In genomic region chr14:87108726-87109125, GRCh38 we compare ENCODE assay signal across 18 cellular contexts.
A peak's percentile ranks its signal among the peaks of the same experiment; 100 is the strongest.
DNase-seq lines count a peak whose midpoint lies in the region; ATAC-seq and TF ChIP-seq lines count a peak whose summit lies in the region.
"Had no signal": no experiment of that assay in that cellular context is flagged by ENCODE, and none has a peak within 500 bp of the region (broad histone marks: within the 10 kb centered on the region; RNA-seq: fewer than 3 reads in every experiment).

No MANE protein-coding gene starts in this region.

- WGBS in IMR-90 (ENCODE audit: extremely low coverage in 2 of 2, insufficient read length in 1 of 2), 2 experiments, result no CpG with 5 or more reads among the region's 3 CpGs
- WGBS in mammary epithelial cell (ENCODE audit: low coverage, missing lambda C conversion rate), result 58% methylated on average over 3 of the region's 3 CpGs

- H3K9me3 ChIP-seq in IMR-90 (ENCODE audit: control insufficient read depth, insufficient read depth, low read length), result no peaks in the 10 kb centered on the region
- no peaks in the 10 kb centered on the region for H3K9me3 ChIP-seq in mammary epithelial cell (replicated peaks; ENCODE audit: insufficient read depth, low read length)

- no peak overlapping the region for H3K4me3 Mint-ChIP-seq in stimulated activated naive CD8-positive, alpha-beta T cell treated with anti-CD3 and anti-CD28 coated beads, Interleukin-15, amount 100 ng/mL, for 72 hours
- H3K4me3 Mint-ChIP-seq: B cell; naive thymus-derived CD8-positive, alpha-beta T cell had no signal

- TF ChIP-seq RAD21 in IMR-90 (IDR thresholded peaks at IDR 0.05; ENCODE audit: low read length), result no peak

- peaks cover 0 to 16% of the 10 kb centered on the region in 2 donors for H3K9me3 Mint-ChIP-seq in stimulated activated naive CD8-positive, alpha-beta T cell treated with anti-CD3 and anti-CD28 coated beads, Interleukin-15, amount 100 ng/mL, for 72 hours

- in situ Hi-C loops in IMR-90 (cut with MboI; ENCODE audit: low sequenced_read_pairs) (no loop called here), mammary epithelial cell (cut with MboI; ENCODE audit: low sequenced_read_pairs in 2 of 2) (no loop called here)

- no peak for TF ChIP-seq CTCF in IMR-90 (conservative IDR thresholded peaks at IDR 0.05; ENCODE audit: low read depth, low read length)
- no peak for TF ChIP-seq CTCF in mammary epithelial cell (conservative IDR thresholded peaks at IDR 0.05 in 1 of 2, IDR thresholded peaks at IDR 0.05 in 1 of 2; ENCODE audit: extremely low read depth in 1 of 2, insufficient read depth in 1 of 2, low read depth in 1 of 2, low read length in 2 of 2)

- H2BK5ac ChIP-seq in IMR-90 (ENCODE audit: low read depth, low read length, poor library complexity, severe bottlenecking), result peak overlapping the region; percentile 8

- no peak overlapping the region for H4K91ac ChIP-seq in IMR-90 (ENCODE audit: insufficient read depth, low read depth, low read length)

- no peaks in the 10 kb centered on the region for H3K79me1 ChIP-seq in IMR-90 (ENCODE audit: low read depth in 1 of 2, low read length in 2 of 2)

- no TSS peak for BruUV-seq in IMR-90 (replicated peaks; lab: Mats Ljungman, UMichigan)
- BruUV-seq in mammary epithelial cell (replicated peaks; lab: Mats Ljungman, UMichigan), result no TSS peak

- no peak overlapping the region for H3K4ac ChIP-seq in IMR-90 (ENCODE audit: low read depth, low read length)

- H4K8ac ChIP-seq in IMR-90 (ENCODE audit: low read depth in 2 of 2, low read length in 2 of 2), result peak overlapping the region in 1 of 2 experiments; percentile 26; a peak in 1 of 4 replicates

- H3K18ac ChIP-seq in IMR-90 (ENCODE audit: low read depth, low read length), result no peak overlapping the region; the same call in 1 of the 2 replicates

- ATAC-seq in IMR-90 (ENCODE audit: low read depth) (peak; percentile 89), GM18517 (IDR thresholded peaks at IDR 0.05; ENCODE audit: unreplicated experiment) (no peak)
- no peak for ATAC-seq in stimulated activated naive CD8-positive, alpha-beta T cell treated with anti-CD3 and anti-CD28 coated beads, Interleukin-15, amount 100 ng/mL, for 72 hours
- ATAC-seq: naive thymus-derived CD8-positive, alpha-beta T cell had no signal

- H4K20me1 ChIP-seq in IMR-90 (ENCODE audit: insufficient read depth, low read length) (no peaks in the 10 kb centered on the region), mammary epithelial cell (ENCODE audit: insufficient read depth, low read length) (no peaks in the 10 kb centered on the region)

- H3K27me3 ChIP-seq in IMR-90 (ENCODE audit: control insufficient read depth, insufficient read depth, low read length), result no peaks in the 10 kb centered on the region
- H3K27me3 ChIP-seq in mammary epithelial cell (ENCODE audit: insufficient read depth, low read length), result no peaks in the 10 kb centered on the region

- POLR2A ChIA-PET in IMR-90 (lab: Charles Lee; ENCODE audit: unreplicated experiment), result no interaction called here

- no peak overlapping the region; the same call in 1 of the 2 replicates for H4K5ac ChIP-seq in IMR-90 (ENCODE audit: low read depth, low read length)

- no peaks in the 10 kb centered on the region for H3K4me1 Mint-ChIP-seq in stimulated activated naive CD8-positive, alpha-beta T cell treated with anti-CD3 and anti-CD28 coated beads, Interleukin-15, amount 100 ng/mL, for 72 hours
- H3K4me1 Mint-ChIP-seq: B cell; naive thymus-derived CD8-positive, alpha-beta T cell had no signal

- H2BK120ac ChIP-seq in IMR-90 (ENCODE audit: low read depth, low read length), result peak overlapping the region; percentile 41; the same call in 1 of the 2 replicates

- H2AK9ac ChIP-seq in IMR-90 (replicated peaks; ENCODE audit: low read depth, low read length, poor library complexity), result no peak overlapping the region

- intact Hi-C loops in IMR-90 (cut with micrococcal nuclease), result no loop called here
- intact Hi-C loops in mammary epithelial cell (cut with micrococcal nuclease), result no loop called here

- TF ChIP-seq POLR2A in IMR-90 (IDR thresholded peaks at IDR 0.05; ENCODE audit: low read depth, low read length), result no peak

- H2AFZ ChIP-seq in IMR-90 (replicated peaks; ENCODE audit: low read length, poor library complexity), result no peak overlapping the region
- no peak overlapping the region for H2AFZ ChIP-seq in mammary epithelial cell (ENCODE audit: low read depth, low read length)

- no peak overlapping the region for H3K9ac ChIP-seq in IMR-90 (ENCODE audit: low read depth, low read length)
- no peak overlapping the region for H3K9ac ChIP-seq in mammary epithelial cell (ENCODE audit: insufficient read depth, low read length)

- dilution Hi-C loops in IMR-90 (cut with HindIII; ENCODE audit: low sequenced_read_pairs, unreplicated experiment), result no loop called here
- dilution Hi-C loops in mammary epithelial cell (cut with HindIII; ENCODE audit: low sequenced_read_pairs), result no loop called here

- no peak overlapping the region for H3K4me3 ChIP-seq in IMR-90 (ENCODE audit: insufficient read depth, low read depth, low read length)
- H3K4me3 ChIP-seq in mammary epithelial cell (replicated peaks in 1 of 3; ENCODE audit: insufficient read depth in 1 of 3, low read depth in 2 of 3, low read length in 3 of 3), result no peak overlapping the region
- H3K4me3 ChIP-seq: coronary artery had no signal

- H3K27me3 Mint-ChIP-seq in stimulated activated naive CD8-positive, alpha-beta T cell treated with anti-CD3 and anti-CD28 coated beads, Interleukin-15, amount 100 ng/mL, for 72 hours, result no peaks in the 10 kb centered on the region
- H3K27me3 Mint-ChIP-seq: B cell; naive thymus-derived CD8-positive, alpha-beta T cell; progenitor cell of endocrine pancreas had no signal

- H3K4me2 ChIP-seq in IMR-90 (ENCODE audit: low read depth, low read length), result peak overlapping the region; percentile 19; the same call in 1 of the 2 replicates
- H3K4me2 ChIP-seq in mammary epithelial cell (ENCODE audit: insufficient read depth, low read depth, low read length), result no peak overlapping the region

- no peaks in the 10 kb centered on the region for H3K36me3 ChIP-seq in IMR-90 (ENCODE audit: control insufficient read depth, insufficient read depth, low read length)
- H3K36me3 ChIP-seq in mammary epithelial cell (ENCODE audit: insufficient read depth, low read length), result no peaks in the 10 kb centered on the region

- peak overlapping the region; percentile 21; the same call in 1 of the 2 replicates for H2BK20ac ChIP-seq in IMR-90 (ENCODE audit: low read depth, low read length)

- H3K4me1 ChIP-seq in IMR-90 (ENCODE audit: control insufficient read depth, insufficient read depth, low read length), result peaks cover 2% of the 10 kb centered on the region
- H3K4me1 ChIP-seq in mammary epithelial cell (ENCODE audit: insufficient read depth, low read length), result peaks cover 12% of the 10 kb centered on the region

- DNase-seq in AG08395 (ENCODE audit: low spot score) (peak; percentile 86), IMR-90 (peak; percentile 84), mammary epithelial cell (peak; percentile 37), iris pigment epithelial cell (ENCODE audit: low read depth) (peak; percentile 7), NCI-H1436 treated with DMSO at 0.1 percent for 48 hours (lab: John Stamatoyannopoulos, UW) (no peak)
- no peak for DNase-seq in stimulated activated CD4-positive, alpha-beta T cell treated with anti-CD3 and anti-CD28 coated beads, Interleukin-12 subunit alpha, Interleukin-12 subunit beta, amount 100 ng/mL, for 4 hours
- DNase-seq in stimulated activated naive CD8-positive, alpha-beta T cell treated with anti-CD3 and anti-CD28 coated beads, Interleukin-15, amount 100 ng/mL, for 72 hours, result no peak
- DNase-seq: activated CD8-positive, alpha-beta memory T cell treated with anti-CD3 and anti-CD28 coated beads for 24 hours; DMS153; GOT3; MM.1S; naive thymus-derived CD8-positive, alpha-beta T cell; NCI-H2029; NCI-H524 treated with DMSO at 0.1 percent for 48 hours had no signal

- no peak overlapping the region for H3K27ac ChIP-seq in IMR-90 (ENCODE audit: insufficient read depth, low read length)
- H3K27ac ChIP-seq in mammary epithelial cell (ENCODE audit: insufficient read depth, low read depth, low read length), result no peak overlapping the region
- H3K27ac ChIP-seq: coronary artery had no signal

- H3K56ac ChIP-seq in IMR-90 (ENCODE audit: extremely low read depth, insufficient read depth, low read length), result no peak overlapping the region

- CTCF ChIA-PET in IMR-90 (lab: Yijun Ruan, JAX) (no interaction called here), mammary epithelial cell (lab: Charles Lee; ENCODE audit: low non-redundant PET) (no interaction called here)

- no peak overlapping the region for H3K27ac Mint-ChIP-seq in stimulated activated naive CD8-positive, alpha-beta T cell treated with anti-CD3 and anti-CD28 coated beads, Interleukin-15, amount 100 ng/mL, for 72 hours
- H3K27ac Mint-ChIP-seq: B cell; naive thymus-derived CD8-positive, alpha-beta T cell; progenitor cell of endocrine pancreas had no signal

- no peak overlapping the region for H3K23ac ChIP-seq in IMR-90 (ENCODE audit: low read depth, low read length)

- H2AK5ac ChIP-seq in IMR-90 (ENCODE audit: low read depth, low read length), result no peak overlapping the region

- H3K9me1 ChIP-seq in IMR-90 (ENCODE audit: insufficient read depth, low read length), result no peaks in the 10 kb centered on the region

- no peak overlapping the region for H3K14ac ChIP-seq in IMR-90 (replicated peaks; ENCODE audit: low read depth, low read length)

- no peaks in the 10 kb centered on the region for H3K79me2 ChIP-seq in mammary epithelial cell (ENCODE audit: insufficient read depth, low read length)

- H2BK15ac ChIP-seq in IMR-90 (ENCODE audit: low read depth, low read length), result no peak overlapping the region

TF ChIP-seq in IMR-90, 13 proteins besides CTCF, POLR2A, EP300 and RAD21:
- TF ChIP-seq USF2 (IDR thresholded peaks at IDR 0.05; ENCODE audit: low read depth, low read length) (no peak), FOS (IDR thresholded peaks at IDR 0.05; ENCODE audit: low read depth, low read length) (peak; percentile 45; the same call in 1 of the 2 replicates)

Comparison
In these comparisons a context has a peak if more than half of its experiments do, and no peak if none do; other contexts are left out.
1. DNase-seq: peak in AG08395 (single experiment), IMR-90 (single experiment), mammary epithelial cell (single experiment) and iris pigment epithelial cell (single experiment); none in stimulated activated CD4-positive, alpha-beta T cell treated with anti-CD3 and anti-CD28 coated beads, Interleukin-12 subunit alpha, Interleukin-12 subunit beta, amount 100 ng/mL, for 4 hours (single experiment), NCI-H1436 treated with DMSO at 0.1 percent for 48 hours (single experiment) and stimulated activated naive CD8-positive, alpha-beta T cell treated with anti-CD3 and anti-CD28 coated beads, Interleukin-15, amount 100 ng/mL, for 72 hours (0 of 2).